ENCODE assay signal across 1 cellular context in the genomic region with DNA sequence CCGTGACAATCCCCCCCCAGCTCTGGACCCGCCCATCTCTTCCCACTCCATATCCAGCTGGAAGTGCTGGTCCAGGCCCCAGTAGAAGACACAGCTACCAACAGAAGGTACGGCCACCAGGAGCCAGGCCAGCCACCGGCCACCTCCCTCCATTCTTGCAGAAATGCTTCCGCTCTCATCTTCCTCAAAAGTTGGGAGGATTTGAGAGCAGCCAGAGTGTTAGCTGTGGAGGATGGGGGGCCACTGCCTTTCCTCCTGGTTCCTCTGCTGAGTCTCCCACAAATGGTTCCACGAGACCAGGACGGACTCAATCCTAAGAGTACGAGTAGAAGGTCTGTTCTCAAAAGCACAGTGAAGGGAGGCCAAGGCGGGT.
TF ChIP-seq lines count a peak whose summit lies in the region.

No MANE protein-coding gene starts in this region.

TF ChIP-seq in HepG2, 621 proteins besides CTCF, POLR2A, EP300 and RAD21 (continued from another document):
- TF ChIP-seq, protein P1, sequence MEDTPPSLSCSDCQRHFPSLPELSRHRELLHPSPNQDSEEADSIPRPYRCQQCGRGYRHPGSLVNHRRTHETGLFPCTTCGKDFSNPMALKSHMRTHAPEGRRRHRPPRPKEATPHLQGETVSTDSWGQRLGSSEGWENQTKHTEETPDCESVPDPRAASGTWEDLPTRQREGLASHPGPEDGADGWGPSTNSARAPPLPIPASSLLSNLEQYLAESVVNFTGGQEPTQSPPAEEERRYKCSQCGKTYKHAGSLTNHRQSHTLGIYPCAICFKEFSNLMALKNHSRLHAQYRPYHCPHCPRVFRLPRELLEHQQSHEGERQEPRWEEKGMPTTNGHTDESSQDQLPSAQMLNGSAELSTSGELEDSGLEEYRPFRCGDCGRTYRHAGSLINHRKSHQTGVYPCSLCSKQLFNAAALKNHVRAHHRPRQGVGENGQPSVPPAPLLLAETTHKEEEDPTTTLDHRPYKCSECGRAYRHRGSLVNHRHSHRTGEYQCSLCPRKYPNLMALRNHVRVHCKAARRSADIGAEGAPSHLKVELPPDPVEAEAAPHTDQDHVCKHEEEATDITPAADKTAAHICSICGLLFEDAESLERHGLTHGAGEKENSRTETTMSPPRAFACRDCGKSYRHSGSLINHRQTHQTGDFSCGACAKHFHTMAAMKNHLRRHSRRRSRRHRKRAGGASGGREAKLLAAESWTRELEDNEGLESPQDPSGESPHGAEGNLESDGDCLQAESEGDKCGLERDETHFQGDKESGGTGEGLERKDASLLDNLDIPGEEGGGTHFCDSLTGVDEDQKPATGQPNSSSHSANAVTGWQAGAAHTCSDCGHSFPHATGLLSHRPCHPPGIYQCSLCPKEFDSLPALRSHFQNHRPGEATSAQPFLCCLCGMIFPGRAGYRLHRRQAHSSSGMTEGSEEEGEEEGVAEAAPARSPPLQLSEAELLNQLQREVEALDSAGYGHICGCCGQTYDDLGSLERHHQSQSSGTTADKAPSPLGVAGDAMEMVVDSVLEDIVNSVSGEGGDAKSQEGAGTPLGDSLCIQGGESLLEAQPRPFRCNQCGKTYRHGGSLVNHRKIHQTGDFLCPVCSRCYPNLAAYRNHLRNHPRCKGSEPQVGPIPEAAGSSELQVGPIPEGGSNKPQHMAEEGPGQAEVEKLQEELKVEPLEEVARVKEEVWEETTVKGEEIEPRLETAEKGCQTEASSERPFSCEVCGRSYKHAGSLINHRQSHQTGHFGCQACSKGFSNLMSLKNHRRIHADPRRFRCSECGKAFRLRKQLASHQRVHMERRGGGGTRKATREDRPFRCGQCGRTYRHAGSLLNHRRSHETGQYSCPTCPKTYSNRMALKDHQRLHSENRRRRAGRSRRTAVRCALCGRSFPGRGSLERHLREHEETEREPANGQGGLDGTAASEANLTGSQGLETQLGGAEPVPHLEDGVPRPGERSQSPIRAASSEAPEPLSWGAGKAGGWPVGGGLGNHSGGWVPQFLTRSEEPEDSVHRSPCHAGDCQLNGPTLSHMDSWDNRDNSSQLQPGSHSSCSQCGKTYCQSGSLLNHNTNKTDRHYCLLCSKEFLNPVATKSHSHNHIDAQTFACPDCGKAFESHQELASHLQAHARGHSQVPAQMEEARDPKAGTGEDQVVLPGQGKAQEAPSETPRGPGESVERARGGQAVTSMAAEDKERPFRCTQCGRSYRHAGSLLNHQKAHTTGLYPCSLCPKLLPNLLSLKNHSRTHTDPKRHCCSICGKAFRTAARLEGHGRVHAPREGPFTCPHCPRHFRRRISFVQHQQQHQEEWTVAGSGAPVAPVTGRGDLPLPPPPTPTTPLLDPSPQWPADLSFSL (CRISPR knock-in tag; IDR thresholded peaks at IDR 0.05) = no peak
- TF ChIP-seq, protein P2, sequence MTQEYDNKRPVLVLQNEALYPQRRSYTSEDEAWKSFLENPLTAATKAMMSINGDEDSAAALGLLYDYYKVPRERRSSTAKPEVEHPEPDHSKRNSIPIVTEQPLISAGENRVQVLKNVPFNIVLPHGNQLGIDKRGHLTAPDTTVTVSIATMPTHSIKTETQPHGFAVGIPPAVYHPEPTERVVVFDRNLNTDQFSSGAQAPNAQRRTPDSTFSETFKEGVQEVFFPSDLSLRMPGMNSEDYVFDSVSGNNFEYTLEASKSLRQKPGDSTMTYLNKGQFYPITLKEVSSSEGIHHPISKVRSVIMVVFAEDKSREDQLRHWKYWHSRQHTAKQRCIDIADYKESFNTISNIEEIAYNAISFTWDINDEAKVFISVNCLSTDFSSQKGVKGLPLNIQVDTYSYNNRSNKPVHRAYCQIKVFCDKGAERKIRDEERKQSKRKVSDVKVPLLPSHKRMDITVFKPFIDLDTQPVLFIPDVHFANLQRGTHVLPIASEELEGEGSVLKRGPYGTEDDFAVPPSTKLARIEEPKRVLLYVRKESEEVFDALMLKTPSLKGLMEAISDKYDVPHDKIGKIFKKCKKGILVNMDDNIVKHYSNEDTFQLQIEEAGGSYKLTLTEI (CRISPR knock-in tag; conservative IDR thresholded peaks at IDR 0.05) = no peak
- TF ChIP-seq ETV5 (CRISPR knock-in tag; IDR thresholded peaks at IDR 0.05; ENCODE audit: borderline replicate concordance) (no peak), CAMTA2 (CRISPR knock-in tag; IDR thresholded peaks at IDR 0.05; ENCODE audit: borderline replicate concordance) (no peak), ETV6 (CRISPR knock-in tag; conservative IDR thresholded peaks at IDR 0.05) (no peak), ZNF446 (CRISPR knock-in tag; IDR thresholded peaks at IDR 0.05) (no peak), EHMT2 (IDR thresholded peaks at IDR 0.05; ENCODE audit: borderline replicate concordance, low read depth, low read length) (no peak)
- TF ChIP-seq, protein P3, sequence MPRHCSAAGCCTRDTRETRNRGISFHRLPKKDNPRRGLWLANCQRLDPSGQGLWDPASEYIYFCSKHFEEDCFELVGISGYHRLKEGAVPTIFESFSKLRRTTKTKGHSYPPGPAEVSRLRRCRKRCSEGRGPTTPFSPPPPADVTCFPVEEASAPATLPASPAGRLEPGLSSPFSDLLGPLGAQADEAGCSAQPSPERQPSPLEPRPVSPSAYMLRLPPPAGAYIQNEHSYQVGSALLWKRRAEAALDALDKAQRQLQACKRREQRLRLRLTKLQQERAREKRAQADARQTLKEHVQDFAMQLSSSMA (CRISPR knock-in tag; IDR thresholded peaks at IDR 0.05) = no peak
- TF ChIP-seq, protein P4, sequence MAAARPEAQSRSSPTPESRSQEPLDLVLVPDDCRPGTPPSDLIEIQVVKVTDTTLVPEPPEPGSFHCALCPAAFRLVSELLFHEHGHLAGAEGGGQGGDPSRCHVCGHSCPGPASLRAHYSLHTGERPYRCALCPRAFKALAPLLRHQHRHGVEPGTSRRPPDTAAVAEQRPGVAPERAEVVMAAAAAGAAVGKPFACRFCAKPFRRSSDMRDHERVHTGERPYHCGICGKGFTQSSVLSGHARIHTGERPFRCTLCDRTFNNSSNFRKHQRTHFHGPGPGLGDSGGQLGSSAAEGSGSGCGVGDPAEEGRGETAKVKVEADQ (CRISPR knock-in tag; IDR thresholded peaks at IDR 0.05; ENCODE audit: borderline replicate concordance) = no peak
- TF ChIP-seq, protein P5, sequence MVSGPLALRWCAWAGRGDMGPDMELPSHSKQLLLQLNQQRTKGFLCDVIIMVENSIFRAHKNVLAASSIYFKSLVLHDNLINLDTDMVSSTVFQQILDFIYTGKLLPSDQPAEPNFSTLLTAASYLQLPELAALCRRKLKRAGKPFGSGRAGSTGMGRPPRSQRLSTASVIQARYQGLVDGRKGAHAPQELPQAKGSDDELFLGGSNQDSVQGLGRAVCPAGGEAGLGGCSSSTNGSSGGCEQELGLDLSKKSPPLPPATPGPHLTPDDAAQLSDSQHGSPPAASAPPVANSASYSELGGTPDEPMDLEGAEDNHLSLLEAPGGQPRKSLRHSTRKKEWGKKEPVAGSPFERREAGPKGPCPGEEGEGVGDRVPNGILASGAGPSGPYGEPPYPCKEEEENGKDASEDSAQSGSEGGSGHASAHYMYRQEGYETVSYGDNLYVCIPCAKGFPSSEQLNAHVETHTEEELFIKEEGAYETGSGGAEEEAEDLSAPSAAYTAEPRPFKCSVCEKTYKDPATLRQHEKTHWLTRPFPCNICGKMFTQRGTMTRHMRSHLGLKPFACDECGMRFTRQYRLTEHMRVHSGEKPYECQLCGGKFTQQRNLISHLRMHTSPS (CRISPR knock-in tag; IDR thresholded peaks at IDR 0.05; ENCODE audit: low read depth) = no peak
